1 cellular context compared by ENCODE assay signal in genomic region chr18:77395941-77396340, GRCh38.
TF ChIP-seq lines count a peak whose summit lies in the region.

No MANE protein-coding gene starts in this region.

TF ChIP-seq in GM23338, 12 proteins besides CTCF, POLR2A, EP300 and RAD21 (continued from another document):
- TF ChIP-seq ZNF462 (CRISPR knock-in tag; IDR thresholded peaks at IDR 0.05) (no peak), ETS1 (IDR thresholded peaks at IDR 0.05) (no peak), ZNF114 (CRISPR knock-in tag; IDR thresholded peaks at IDR 0.05) (no peak), ZNF331 (CRISPR knock-in tag; IDR thresholded peaks at IDR 0.05; ENCODE audit: low read depth) (no peak), EZH2phosphoT487 (IDR thresholded peaks at IDR 0.05; ENCODE audit: unreplicated experiment) (no peak), JUNB (IDR thresholded peaks at IDR 0.05; ENCODE audit: unreplicated experiment) (no peak), REST (IDR thresholded peaks at IDR 0.05; ENCODE audit: unreplicated experiment) (no peak)
